Comparison of ENCODE assay signal across 20 cellular contexts in the genomic region with DNA sequence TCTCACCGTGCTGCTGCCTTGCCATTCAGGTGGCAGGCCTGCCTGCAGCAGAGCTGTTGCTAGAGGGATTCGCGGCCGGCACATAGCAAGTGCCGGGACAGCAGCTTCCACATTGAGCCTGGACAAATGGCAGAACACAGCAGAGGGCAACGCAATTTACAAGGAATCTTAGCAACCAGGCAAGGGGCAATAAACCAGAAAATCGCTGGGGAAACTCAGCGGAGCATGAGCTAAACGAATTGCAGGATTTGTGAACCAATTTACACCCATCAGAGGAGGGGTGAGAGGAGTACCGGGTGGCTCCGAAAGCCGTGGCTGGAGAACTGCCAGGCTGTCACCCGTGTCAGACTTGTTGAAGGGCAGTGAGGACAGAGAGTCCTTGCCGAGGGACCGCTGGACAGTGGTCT. TPM values are rescaled to one million over a fixed set of nuclear protein-coding genes. Genes with fewer than 3 reads are reported as not detected.
DNase-seq lines count a peak whose midpoint lies in the region; ATAC-seq and TF ChIP-seq lines count a peak whose summit lies in the region.
"Had no signal": no experiment of that assay in that cellular context is flagged by ENCODE, and none has a peak within 500 bp of the region (broad histone marks: within the 10 kb centered on the region; RNA-seq: fewer than 3 reads in every experiment).

No MANE protein-coding gene starts in this region.

- H3K4me1 Mint-ChIP-seq in CD8-positive, alpha-beta memory T cell, result no peaks in the 10 kb centered on the region
- H3K4me1 Mint-ChIP-seq: activated naive CD4-positive, alpha-beta T cell treated with anti-CD3 and anti-CD28 coated beads, Interleukin-2, amount 50 U/mL, for 24 hours; stimulated activated naive CD8-positive, alpha-beta T cell treated with anti-CD3 and anti-CD28 coated beads, Interleukin-15, amount 100 ng/mL, for 72 hours had no signal

- no peak overlapping the region for H3K27ac ChIP-seq in thyroid gland
- no peak overlapping the region for H3K27ac ChIP-seq in CD8-positive, alpha-beta memory T cell (ENCODE audit: low read depth, low read length)
- H3K27ac ChIP-seq: brain microvascular endothelial cell, HL-60, psoas muscle had no signal

- ATAC-seq in left ventricle myocardium superior (peak; percentile 51), GM18873 (IDR thresholded peaks at IDR 0.05; ENCODE audit: low FRiP score, unreplicated experiment) (no peak)
- ATAC-seq: psoas muscle; stimulated activated naive CD8-positive, alpha-beta T cell treated with anti-CD3 and anti-CD28 coated beads, Interleukin-15, amount 100 ng/mL, for 72 hours had no signal

- H3K36me3 Mint-ChIP-seq in CD8-positive, alpha-beta memory T cell, result no peaks in the 10 kb centered on the region
- H3K36me3 Mint-ChIP-seq: activated naive CD4-positive, alpha-beta T cell treated with anti-CD3 and anti-CD28 coated beads, Interleukin-2, amount 50 U/mL, for 24 hours; naive B cell had no signal

- CTCF ChIA-PET in CD8-positive, alpha-beta memory T cell (lab: Charles Lee), result no interaction called here

- peaks cover 0 to 2% (median 0%) of the 10 kb centered on the region in 5 donors for H3K9me3 Mint-ChIP-seq in CD8-positive, alpha-beta memory T cell
- H3K9me3 Mint-ChIP-seq: activated naive CD4-positive, alpha-beta T cell treated with anti-CD3 and anti-CD28 coated beads, Interleukin-2, amount 50 U/mL, for 24 hours; activated T-cell treated with anti-CD3 and anti-CD28 coated beads, Interleukin-2, amount 50 U/mL, for 24 hours had no signal

- POLR2A ChIA-PET in CD8-positive, alpha-beta memory T cell (lab: Charles Lee), result no interaction called here

- no peak overlapping the region for H3K27ac Mint-ChIP-seq in CD8-positive, alpha-beta memory T cell
- H3K27ac Mint-ChIP-seq: activated naive CD4-positive, alpha-beta T cell treated with anti-CD3 and anti-CD28 coated beads, Interleukin-2, amount 50 U/mL, for 24 hours; activated T-cell treated with anti-CD3 and anti-CD28 coated beads, Interleukin-2, amount 50 U/mL, for 24 hours had no signal

- no peaks in the 10 kb centered on the region for H3K36me3 ChIP-seq in thyroid gland
- no peaks in the 10 kb centered on the region for H3K36me3 ChIP-seq in CD8-positive, alpha-beta memory T cell (ENCODE audit: insufficient read depth, low read length)
- H3K36me3 ChIP-seq: brain microvascular endothelial cell had no signal

- H3K27me3 Mint-ChIP-seq in CD8-positive, alpha-beta memory T cell, result peaks cover 7 to 16% of the 10 kb centered on the region in 2 donors

- no peaks in the 10 kb centered on the region for H3K27me3 ChIP-seq in thyroid gland
- H3K27me3 ChIP-seq in CD8-positive, alpha-beta memory T cell (ENCODE audit: insufficient read depth, low read length, poor library complexity, severe bottlenecking), result no peaks in the 10 kb centered on the region
- H3K27me3 ChIP-seq: brain microvascular endothelial cell had no signal

- intact Hi-C loops in left ventricle myocardium superior (cut with micrococcal nuclease) (no loop called here), thyroid gland (cut with DNase I) (loop anchor here (10.0 kb wide), 1 partner anchor 88 kb away; the partner anchor contains the start of gene PYROXD2)

- H3K9me3 ChIP-seq in thyroid gland, result no peaks in the 10 kb centered on the region
- H3K9me3 ChIP-seq in CD8-positive, alpha-beta memory T cell (ENCODE audit: low read length), result no peaks in the 10 kb centered on the region

- no peak for TF ChIP-seq CTCF in thyroid gland (IDR thresholded peaks at IDR 0.05)

- peak; percentile 25 for DNase-seq in NCI-H748 (lab: John Stamatoyannopoulos, UW; ENCODE audit: unreplicated experiment)
- no peak for DNase-seq in NCI-H748 treated with DMSO at 0.1 percent for 48 hours (lab: John Stamatoyannopoulos, UW)
- DNase-seq in NCI-H69 (lab: John Stamatoyannopoulos, UW), result peak; percentile 39
- DNase-seq in left ventricle myocardium superior, result peak; percentile 72
- DNase-seq in thyroid gland, result peak; percentile 59 to 62
- DNase-seq in CD8-positive, alpha-beta memory T cell, result no peak
- no peak for DNase-seq in epidermal melanocyte (ENCODE audit: insufficient read length, low spot score)
- DNase-seq: ACHN; activated CD4-positive, alpha-beta T cell treated with anti-CD3 and anti-CD28 coated beads, Interleukin-2, amount 50 U/mL, for 48 hours; activated T-cell treated with anti-CD3 and anti-CD28 coated beads, Interleukin-2, amount 50 U/mL, for 24 hours; brain microvascular endothelial cell; GF-D8; GOT3; KBM-7; naive B cell; psoas muscle; stimulated activated naive CD8-positive, alpha-beta T cell treated with anti-CD3 and anti-CD28 coated beads, Interleukin-15, amount 100 ng/mL, for 72 hours had no signal

- no peak overlapping the region for H3K4me3 ChIP-seq in thyroid gland (replicated peaks in 1 of 3)
- no peak overlapping the region for H3K4me3 ChIP-seq in CD8-positive, alpha-beta memory T cell (ENCODE audit: low read length)
- H3K4me3 ChIP-seq: psoas muscle had no signal

- WGBS in thyroid gland, 2 donors, result 19% methylated on average over 15 of the region's 15 CpGs

- H3K4me3 Mint-ChIP-seq in CD8-positive, alpha-beta memory T cell, result no peak overlapping the region
- H3K4me3 Mint-ChIP-seq: activated naive CD4-positive, alpha-beta T cell treated with anti-CD3 and anti-CD28 coated beads, Interleukin-2, amount 50 U/mL, for 24 hours; activated T-cell treated with anti-CD3 and anti-CD28 coated beads, Interleukin-2, amount 50 U/mL, for 24 hours; naive B cell; stimulated activated naive CD8-positive, alpha-beta T cell treated with anti-CD3 and anti-CD28 coated beads, Interleukin-15, amount 100 ng/mL, for 72 hours had no signal

- H3K4me1 ChIP-seq in thyroid gland, result peaks cover 0 to 11% of the 10 kb centered on the region in 2 donors
- H3K4me1 ChIP-seq in CD8-positive, alpha-beta memory T cell (ENCODE audit: insufficient read depth, low read length), result no peaks in the 10 kb centered on the region

- TF ChIP-seq POLR2A in thyroid gland (IDR thresholded peaks at IDR 0.05), result no peak

RNA-seq across cellular contexts. Expression of gene LOXL4, which starts 58.6 kb away (rescaled TPM):
- total RNA-seq in left ventricle myocardium superior (0.47 TPM), thyroid gland (10 to 100 TPM; 11.9 to 20.5 (median 15.3) TPM)
- not detected for total RNA-seq in CD8-positive, alpha-beta memory T cell
- 0.43 TPM for polyA plus RNA-seq in CD8-positive, alpha-beta memory T cell

Comparison
In these comparisons a context has a peak if more than half of its experiments do, and no peak if none do; other contexts are left out.
1. DNase-seq: peak in NCI-H748 (single experiment), NCI-H69 (single experiment), left ventricle myocardium superior (single experiment) and thyroid gland (2 of 2); none in NCI-H748 treated with DMSO at 0.1 percent for 48 hours (single experiment), CD8-positive, alpha-beta memory T cell (0 of 5) and epidermal melanocyte (single experiment).